In the genomic region with DNA sequence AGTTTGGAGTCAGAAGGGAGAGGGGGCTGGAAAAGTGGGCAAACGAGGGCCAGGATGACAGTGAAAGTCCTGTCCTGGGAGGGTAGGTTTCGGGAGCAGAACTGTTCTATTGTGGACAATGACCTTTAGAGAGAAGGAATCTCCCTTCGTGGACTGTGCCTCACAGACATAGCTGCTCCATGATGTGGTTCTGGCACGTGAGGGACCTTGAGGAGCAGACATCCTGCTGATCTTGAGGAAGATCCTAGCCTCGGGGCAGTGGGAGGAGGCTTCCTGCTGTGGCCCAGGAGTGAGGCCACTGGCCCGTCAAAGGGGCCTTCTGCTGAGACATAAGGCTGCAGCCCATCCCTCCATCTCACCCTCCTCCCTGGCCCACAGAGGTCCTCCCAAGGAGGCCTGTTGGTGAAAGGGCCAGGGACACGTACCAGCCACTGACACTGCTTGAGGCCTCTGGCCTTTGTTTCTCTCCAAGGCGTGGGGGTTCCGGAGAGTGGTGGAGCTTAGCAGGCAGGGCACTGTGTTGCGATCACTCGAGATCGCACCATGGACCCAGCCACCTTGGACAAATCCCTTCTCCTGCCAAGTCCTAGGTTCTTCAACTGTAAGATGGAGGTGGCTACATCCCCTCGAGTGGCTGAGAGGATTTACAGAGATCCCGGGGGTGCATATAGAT, we compare ENCODE assay signal across 19 cellular contexts.
"Had no signal": no experiment of that assay in that cellular context is flagged by ENCODE, and none has a peak within 500 bp of the region (broad histone marks: within the 10 kb centered on the region; RNA-seq: fewer than 3 reads in every experiment).

No MANE protein-coding gene starts in this region.

- H3K4me1 ChIP-seq: colonic mucosa, foreskin keratinocyte, testis had no signal

- H3K27ac ChIP-seq: body of pancreas, colonic mucosa, esophagus squamous epithelium, foreskin keratinocyte, ovary, stomach, testis, upper lobe of left lung had no signal

- ATAC-seq: activated CD4-positive, alpha-beta T cell treated with anti-CD3 and anti-CD28 coated beads for 36 hours; activated CD8-positive, alpha-beta T cell treated with anti-CD3 and anti-CD28 coated beads, Interleukin-2, amount 10 ng/mL, durations not matched to agents 7 days and 5 days; activated naive CD4-positive, alpha-beta T cell treated with anti-CD3 and anti-CD28 coated beads, Interleukin-2, amount 50 U/mL, for 72 hours; activated T-cell treated with anti-CD3 and anti-CD28 coated beads, Interleukin-2, amount 50 U/mL, for 72 hours; body of pancreas; foreskin keratinocyte had no signal

- H3K27me3 ChIP-seq: ovary, testis, upper lobe of left lung had no signal

- H3K9me3 ChIP-seq: body of pancreas, colonic mucosa, esophagus squamous epithelium, ovary, stomach, testis, upper lobe of left lung had no signal

- H3K36me3 ChIP-seq: colonic mucosa, esophagus squamous epithelium, ovary, stomach, upper lobe of left lung had no signal

- H3K4me3 ChIP-seq: body of pancreas, colonic mucosa, esophagus squamous epithelium, ovary, stomach, testis, upper lobe of left lung had no signal

- DNase-seq: activated CD4-positive, alpha-beta T cell treated with anti-CD3 and anti-CD28 coated beads for 36 hours; activated CD8-positive, alpha-beta memory T cell treated with anti-CD3 and anti-CD28 coated beads, Interleukin-2, amount 50 U/mL, for 4 hours; activated CD8-positive, alpha-beta T cell treated with anti-CD3 and anti-CD28 coated beads, Interleukin-2, amount 10 ng/mL, durations not matched to agents 7 days and 5 days; activated gamma-delta T cell; activated T-cell treated with anti-CD3 and anti-CD28 coated beads, Interleukin-2, amount 50 U/mL, for 72 hours; amniotic stem cell; body of pancreas; central memory CD4-positive, alpha-beta T cell; colonic mucosa; esophagus squamous epithelium; foreskin keratinocyte; ovary; stimulated activated CD4-positive, alpha-beta T cell treated with anti-CD3 and anti-CD28 coated beads, Interleukin-12 subunit alpha, Interleukin-12 subunit beta, amount 100 ng/mL, for 4 hours; stimulated activated CD4-positive, alpha-beta T cell treated with anti-CD3 and anti-CD28 coated beads, Interleukin-2, amount 100 ng/mL, for 24 hours; stomach; T-helper 2 cell; testis; upper lobe of left lung had no signal
